ENCODE assay signal across 31 cellular contexts in genomic region chr16:71966932-71967331, GRCh38. TPM values are rescaled to one million over a fixed set of nuclear protein-coding genes. Genes with fewer than 3 reads are reported as not detected.
"Had no signal": no experiment of that assay in that cellular context is flagged by ENCODE, and none has a peak within 500 bp of the region (broad histone marks: within the 10 kb centered on the region; RNA-seq: fewer than 3 reads in every experiment).

No MANE protein-coding gene starts in this region.

- H3K4me3 ChIP-seq: colonic mucosa, esophagus muscularis mucosa, left lung, mucosa of descending colon, ovary, right atrium auricular region, smooth muscle cell, thyroid gland had no signal

- ATAC-seq: left lung; mucosa of descending colon; naive thymus-derived CD4-positive, alpha-beta T cell; sciatic nerve; stimulated activated naive CD8-positive, alpha-beta T cell treated with anti-CD3 and anti-CD28 coated beads, Interleukin-15, amount 100 ng/mL, for 72 hours had no signal

- H3K27ac Mint-ChIP-seq: dendritic cell treated with granulocyte-macrophage colony-stimulating factor and Interleukin-4, amounts not matched to agents 40 ng/mL and 50 ng/mL, for 4 days; endodermal cell; mesothelial cell of epicardium; naive thymus-derived CD4-positive, alpha-beta T cell; stimulated activated naive CD8-positive, alpha-beta T cell treated with anti-CD3 and anti-CD28 coated beads, Interleukin-15, amount 100 ng/mL, for 72 hours had no signal

- H3K27me3 Mint-ChIP-seq: central memory CD8-positive, alpha-beta T cell; dendritic cell treated with granulocyte-macrophage colony-stimulating factor and Interleukin-4, amounts not matched to agents 40 ng/mL and 50 ng/mL, for 4 days; stimulated activated naive CD8-positive, alpha-beta T cell treated with anti-CD3 and anti-CD28 coated beads, Interleukin-15, amount 100 ng/mL, for 72 hours had no signal

- H3K36me3 ChIP-seq: colonic mucosa, esophagus muscularis mucosa, left lung, ovary, right atrium auricular region, thyroid gland had no signal

- H3K4me1 ChIP-seq: colonic mucosa, left lung, right atrium auricular region, thyroid gland had no signal

- H3K4me2 ChIP-seq: smooth muscle cell had no signal

- H3K4me1 Mint-ChIP-seq: central memory CD8-positive, alpha-beta T cell; mesothelial cell of epicardium; stimulated activated naive CD8-positive, alpha-beta T cell treated with anti-CD3 and anti-CD28 coated beads, Interleukin-15, amount 100 ng/mL, for 72 hours had no signal

- H3K36me3 Mint-ChIP-seq: mesothelial cell of epicardium; naive thymus-derived CD4-positive, alpha-beta T cell had no signal

- H3K4me3 Mint-ChIP-seq: central memory CD8-positive, alpha-beta T cell; dendritic cell treated with granulocyte-macrophage colony-stimulating factor and Interleukin-4, amounts not matched to agents 40 ng/mL and 50 ng/mL, for 4 days; endodermal cell; mesothelial cell of epicardium; naive thymus-derived CD4-positive, alpha-beta T cell; nephron; stimulated activated naive CD8-positive, alpha-beta T cell treated with anti-CD3 and anti-CD28 coated beads, Interleukin-15, amount 100 ng/mL, for 72 hours had no signal

- H3K27me3 ChIP-seq: colonic mucosa, esophagus muscularis mucosa, left lung, ovary, right atrium auricular region, thyroid gland had no signal

- H3K27ac ChIP-seq: colonic mucosa, esophagus muscularis mucosa, left lung, ovary, right atrium auricular region, thyroid gland had no signal

- H3K9me3 ChIP-seq: colonic mucosa, esophagus muscularis mucosa, left lung, mucosa of descending colon, ovary, right atrium auricular region, thyroid gland had no signal

- DNase-seq: colonic mucosa; effector CD8-positive, alpha-beta T cell; endodermal cell; head of caudate nucleus; left lung; mesenchymal stem cell; mucosa of descending colon; naive thymus-derived CD4-positive, alpha-beta T cell; occipital lobe; ovary; stimulated activated CD4-positive, alpha-beta T cell treated with anti-CD3 and anti-CD28 coated beads, Interleukin-12 subunit alpha, Interleukin-12 subunit beta, amount 100 ng/mL, for 4 hours; stimulated activated CD4-positive, alpha-beta T cell treated with anti-CD3 and anti-CD28 coated beads, Interleukin-1b, Interleukin-23, amount 100 ng/mL, for 48 hours; stimulated activated CD4-positive, alpha-beta T cell treated with anti-CD3 and anti-CD28 coated beads, Interleukin-4, amount 100 ng/mL, for 1 hour; stimulated activated CD8-positive, alpha-beta memory T cell treated with anti-CD3 and anti-CD28 coated beads, Interleukin-4, amount 100 ng/mL, for 48 hours; stimulated activated naive CD4-positive, alpha-beta T cell; stimulated activated naive CD8-positive, alpha-beta T cell treated with anti-CD3 and anti-CD28 coated beads, Interleukin-15, amount 100 ng/mL, for 72 hours; thyroid gland; trophoblast cell had no signal

RNA-seq across cellular contexts. Expression of gene PKD1L3, which starts 33.3 kb away (rescaled TPM):
- total RNA-seq: chondrocyte, epithelial cell of proximal tubule, fibroblast of villous mesenchyme, glomerular endothelial cell had no signal
- polyA plus RNA-seq: keratinocyte; naive thymus-derived CD4-positive, alpha-beta T cell; smooth muscle cell had no signal
